Comparison of ENCODE assay signal across 14 cellular contexts in genomic region chr17:690346-690745, GRCh38.
"Had no signal": no experiment of that assay in that cellular context is flagged by ENCODE, and none has a peak within 500 bp of the region (broad histone marks: within the 10 kb centered on the region; RNA-seq: fewer than 3 reads in every experiment).

No MANE protein-coding gene starts in this region.

- H3K27ac Mint-ChIP-seq: activated naive CD4-positive, alpha-beta T cell treated with anti-CD3 and anti-CD28 coated beads for 36 hours; activated T-helper 2 cell treated with anti-CD3 and anti-CD28 coated beads, Interferon-gamma antibody, Interleukin-2, Interleukin-4, amounts not matched to agents 10 μg/mL and 5 μg/mL and 100 μg/mL, durations not matched to agents 14 hours and 24 hours and 36 hours had no signal

- H3K9me3 Mint-ChIP-seq: activated naive CD4-positive, alpha-beta T cell treated with anti-CD3 and anti-CD28 coated beads for 36 hours; activated T-helper 2 cell treated with anti-CD3 and anti-CD28 coated beads, Interferon-gamma antibody, Interleukin-2, Interleukin-4, amounts not matched to agents 10 μg/mL and 5 μg/mL and 100 μg/mL, durations not matched to agents 14 hours and 24 hours and 36 hours; nephron had no signal

- H3K27ac ChIP-seq: colonic mucosa, sigmoid colon, tibial nerve, vagina had no signal

- DNase-seq: activated CD4-positive, alpha-beta T cell treated with anti-CD3 and anti-CD28 coated beads, Interleukin-2, amount 50 U/mL, for 48 hours; activated CD4-positive, CD25-positive, alpha-beta regulatory T cell treated with anti-CD3 and anti-CD28 coated beads, Interleukin-2, amount 50 U/mL, for 72 hours; activated naive CD4-positive, alpha-beta T cell treated with anti-CD3 and anti-CD28 coated beads for 36 hours; colonic mucosa; effector CD4-positive, alpha-beta T cell; foreskin fibroblast; mesendoderm; sigmoid colon; stimulated activated CD4-positive, alpha-beta T cell treated with anti-CD3 and anti-CD28 coated beads, Interleukin-12 subunit alpha, Interleukin-12 subunit beta, amount 100 ng/mL, for 4 hours; stimulated activated CD4-positive, alpha-beta T cell treated with anti-CD3 and anti-CD28 coated beads, Interleukin-2, amount 100 ng/mL, for 24 hours had no signal

- H3K4me3 Mint-ChIP-seq: activated naive CD4-positive, alpha-beta T cell treated with anti-CD3 and anti-CD28 coated beads for 36 hours; nephron had no signal
